In the genomic region with DNA sequence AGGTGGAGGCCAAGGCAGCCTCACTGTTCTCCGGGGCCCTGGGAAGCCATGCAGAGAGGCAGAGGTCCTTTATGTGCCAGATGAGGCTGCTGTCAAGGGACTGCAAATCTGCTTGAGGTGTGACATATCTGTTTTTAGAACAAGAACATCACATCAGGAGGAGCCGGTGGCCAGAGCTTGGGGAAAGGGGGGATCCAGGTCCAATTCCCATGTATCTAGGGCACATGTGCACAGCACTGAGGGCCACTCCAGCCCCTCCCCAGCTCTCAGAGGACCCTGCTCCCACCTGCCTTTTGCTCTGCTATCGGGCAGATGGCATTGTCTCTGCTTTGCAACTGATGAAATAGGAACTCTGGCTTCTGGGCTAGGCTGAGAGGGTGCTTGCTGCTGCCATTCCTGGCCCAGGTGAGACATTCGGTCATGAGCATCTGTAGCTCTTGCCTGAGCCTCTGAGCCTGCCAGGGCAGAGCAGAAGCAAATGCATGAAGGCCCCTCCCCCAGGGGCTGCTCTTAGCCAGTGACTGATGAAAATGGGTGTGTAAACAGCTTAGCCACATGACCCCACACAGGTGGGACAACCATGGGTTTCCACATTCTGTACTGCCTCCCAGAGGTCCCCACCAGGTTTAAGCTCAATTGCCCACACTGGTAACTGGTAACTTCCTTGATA, we compare ENCODE assay signal across 14 cellular contexts. TPM values are rescaled to one million over a fixed set of nuclear protein-coding genes. Genes with fewer than 3 reads are reported as not detected.
"Had no signal": no experiment of that assay in that cellular context is flagged by ENCODE, and none has a peak within 500 bp of the region (broad histone marks: within the 10 kb centered on the region; RNA-seq: fewer than 3 reads in every experiment).

No MANE protein-coding gene starts in this region.

RNA-seq across cellular contexts. Expression of gene SPDYE9, which starts 37.1 kb away (rescaled TPM):
- total RNA-seq: activated naive CD4-positive, alpha-beta T cell treated with anti-CD3 and anti-CD28 coated beads, Interleukin-2, amount 50 U/mL, for 72 hours; aorta; cardiac septum; chondrocyte; fibroblast of villous mesenchyme; heart right ventricle; left lung; natural killer cell treated with Interleukin-12 subunit alpha and Interleukin-12 subunit beta and Interleukin-15 and Interleukin-18, amount 100 ng/mL, for 72 hours; psoas muscle; smooth muscle cell; subcutaneous adipose tissue; ureter had no signal
- polyA plus RNA-seq: adipose tissue, aorta, heart right ventricle, lung, psoas muscle, smooth muscle cell had no signal
